Comparison of ENCODE assay signal across 8 cellular contexts in the genomic region with DNA sequence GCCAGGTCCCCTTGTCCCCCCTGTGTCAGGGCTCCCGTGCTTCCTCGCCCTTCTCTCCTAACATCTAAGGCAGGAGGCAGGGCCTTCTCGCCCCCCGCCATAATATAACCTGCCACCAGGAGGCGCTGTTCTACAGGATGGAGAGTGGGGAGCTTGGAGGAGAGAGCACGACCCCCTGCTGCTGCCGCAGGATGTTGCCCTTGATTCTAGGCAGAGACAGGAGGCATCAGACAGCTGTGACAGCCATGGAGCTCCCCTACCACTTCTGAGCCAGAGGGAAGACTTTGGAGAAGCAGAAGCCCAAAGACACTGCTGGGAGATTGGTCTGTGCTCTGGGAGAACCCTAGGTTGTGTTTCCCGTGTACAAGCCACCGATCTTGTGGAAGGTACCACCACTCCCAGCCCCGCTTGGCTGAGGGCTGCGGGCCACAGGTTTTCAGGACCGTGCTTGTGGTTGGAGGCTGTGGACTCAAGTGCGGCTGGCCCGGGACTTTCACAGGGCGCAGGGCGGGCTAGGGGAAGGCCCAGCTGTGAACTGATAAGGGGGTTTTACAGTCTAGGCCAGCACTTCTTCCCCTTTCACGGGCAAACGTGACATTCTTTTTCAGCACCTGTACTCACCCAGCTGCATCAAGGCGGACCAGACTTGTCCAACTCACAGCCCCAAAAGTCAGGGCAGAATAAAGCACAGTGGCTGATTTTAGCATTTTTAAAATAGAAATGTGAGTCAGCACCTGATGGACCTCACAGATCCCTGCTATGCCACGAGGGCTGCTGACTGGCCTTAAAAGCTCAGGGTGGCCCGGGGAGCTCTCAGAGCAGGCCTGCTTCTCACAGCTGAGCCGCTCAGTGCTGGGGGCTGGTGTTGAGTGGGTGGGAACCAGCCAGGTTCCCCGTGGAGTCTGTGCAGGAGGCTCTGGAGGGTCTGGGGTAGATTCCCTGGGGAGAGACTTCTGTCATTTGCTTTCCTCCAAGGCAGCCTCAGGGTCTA. TPM values are rescaled to one million over a fixed set of nuclear protein-coding genes. Genes with fewer than 3 reads are reported as not detected.
DNase-seq lines count a peak whose midpoint lies in the region; TF ChIP-seq lines count a peak whose summit lies in the region.

No MANE protein-coding gene starts in this region.

- no peak overlapping the region for H3K4me3 ChIP-seq in GM12875 (ENCODE audit: low read depth, low read length)
- H3K4me3 ChIP-seq in LNCaP clone FGC (ENCODE audit: low read depth, low read length), result no peak overlapping the region
- peak overlapping the region; percentile 17 for H3K4me3 ChIP-seq in SU-DHL-6 (ENCODE audit: insufficient read depth, low read length, poor library complexity, severe bottlenecking)

- H3K4me3 Mint-ChIP-seq in activated naive CD8-positive, alpha-beta T cell, result peak overlapping the region; percentile 70

- peaks cover 10% of the 10 kb centered on the region for H3F3A ChIP-seq in SU-DHL-6 (ENCODE audit: insufficient read depth)

- H3K9me2 ChIP-seq in SU-DHL-6 (replicated peaks; ENCODE audit: insufficient read depth, low read length), result no peaks in the 10 kb centered on the region

- peak; percentile 32 for DNase-seq in HCEC 1CT
- DNase-seq in LNCaP clone FGC (ENCODE audit: low read depth), result peak; percentile 7
- DNase-seq in hepatic stellate cell (ENCODE audit: low spot score), result peak; percentile 38
- peak; percentile 31 for DNase-seq in smooth muscle cell of the brain vasculature (ENCODE audit: low read depth, low spot score)
- DNase-seq in mesenteric fat pad (ENCODE audit: low spot score), result no peak

- peak overlapping the region; percentile 70 for H3K4me2 ChIP-seq in SU-DHL-6 (ENCODE audit: low read depth, low read length, poor library complexity, severe bottlenecking)

- H3K27ac ChIP-seq in SU-DHL-6 (ENCODE audit: low read depth, low read length), result peak overlapping the region; percentile 94

- no peaks in the 10 kb centered on the region for H3K27me3 ChIP-seq in SU-DHL-6 (ENCODE audit: low read length)

- H3K36me3 Mint-ChIP-seq in activated naive CD8-positive, alpha-beta T cell, result no peaks in the 10 kb centered on the region

- H3K4me1 Mint-ChIP-seq in activated naive CD8-positive, alpha-beta T cell (ENCODE audit: low read depth), result peaks cover 39% of the 10 kb centered on the region

- peak overlapping the region; percentile 59 for H2AFZ ChIP-seq in SU-DHL-6 (ENCODE audit: low read depth, low read length, severe bottlenecking)

- no peaks in the 10 kb centered on the region for H3K79me2 ChIP-seq in SU-DHL-6 (ENCODE audit: insufficient read depth, low read length)

- H3K9ac ChIP-seq in SU-DHL-6 (ENCODE audit: low read length), result peak overlapping the region; percentile 51

- H3K9me3 ChIP-seq in SU-DHL-6 (ENCODE audit: insufficient read depth, low read length), result no peaks in the 10 kb centered on the region

- H4K20me1 ChIP-seq in SU-DHL-6 (ENCODE audit: low read depth, low read length), result no peaks in the 10 kb centered on the region

- peak; percentile 89 for TF ChIP-seq CTCF in GM12875 (IDR thresholded peaks at IDR 0.05; ENCODE audit: borderline replicate concordance, insufficient read depth, low read depth, low read length)
- peak; percentile 92 for TF ChIP-seq CTCF in LNCaP clone FGC (IDR thresholded peaks at IDR 0.05; ENCODE audit: control insufficient read depth, extremely low read depth, insufficient read depth)
- TF ChIP-seq CTCF in SU-DHL-6 (IDR thresholded peaks at IDR 0.05; ENCODE audit: insufficient read depth, low read length, poor library complexity, severe bottlenecking), result peak; percentile 96

- H3K27me3 Mint-ChIP-seq in activated naive CD8-positive, alpha-beta T cell, result no peaks in the 10 kb centered on the region

- H3K27ac Mint-ChIP-seq in activated naive CD8-positive, alpha-beta T cell, result peak overlapping the region; percentile 92

- no peaks in the 10 kb centered on the region for H3K9me3 Mint-ChIP-seq in activated naive CD8-positive, alpha-beta T cell (ENCODE audit: low read depth)

- H3K36me3 ChIP-seq in SU-DHL-6 (ENCODE audit: low read length), result no peaks in the 10 kb centered on the region

RNA-seq across cellular contexts. Expression of gene TIGIT, which starts 2.6 kb away (rescaled TPM):
- total RNA-seq in mesenteric fat pad, result 0.42 TPM

RNA-seq across cellular contexts. Expression of gene ZNF80, which starts 53.8 kb away (rescaled TPM):
- total RNA-seq in mesenteric fat pad, result not detected
